In genomic region chr3:71990545-71990944, GRCh38 we compare ENCODE assay signal across 7 cellular contexts.
"Had no signal": no experiment of that assay in that cellular context is flagged by ENCODE, and none has a peak within 500 bp of the region (broad histone marks: within the 10 kb centered on the region; RNA-seq: fewer than 3 reads in every experiment).

No MANE protein-coding gene starts in this region.

- H2AFZ ChIP-seq: GM23248 had no signal

- H3K9ac ChIP-seq: GM23248 had no signal

- FAIRE-seq: HTR-8/SVneo, K562 had no signal

- H3K36me3 ChIP-seq: HAP-1 had no signal

- DNase-seq: GM23248, GOT3, H7 had no signal

- H3K27ac ChIP-seq: GM23248 had no signal

- H3K4me3 ChIP-seq: GM23248, HAP-1, K562 had no signal

- H3K4me1 ChIP-seq: HAP-1 had no signal

- H3K9me3 ChIP-seq: HAP-1 had no signal

- ATAC-seq: HCT116, K562 had no signal
